ENCODE assay signal across 10 cellular contexts in genomic region chr17:20992416-20992815, GRCh38. TPM values are rescaled to one million over a fixed set of nuclear protein-coding genes. Genes with fewer than 3 reads are reported as not detected.
DNase-seq lines count a peak whose midpoint lies in the region; ATAC-seq, FAIRE-seq and TF ChIP-seq lines count a peak whose summit lies in the region.
"Had no signal": no experiment of that assay in that cellular context is flagged by ENCODE, and none has a peak within 500 bp of the region (broad histone marks: within the 10 kb centered on the region; RNA-seq: fewer than 3 reads in every experiment).

No MANE protein-coding gene starts in this region.

- no peaks in the 10 kb centered on the region for H4K20me1 ChIP-seq in mammary epithelial cell (ENCODE audit: insufficient read depth, low read length)

- no peaks in the 10 kb centered on the region for H3K79me1 ChIP-seq in mesendoderm (ENCODE audit: low read length)

- BruUV-seq in mammary epithelial cell (replicated peaks; lab: Mats Ljungman, UMichigan): no TSS peak

- FAIRE-seq in D721Med (lab: Jason Lieb, UNC) (no peak), small intestine (lab: Jason Lieb, UNC) (no peak)

- H3K27ac ChIP-seq in mammary epithelial cell (ENCODE audit: insufficient read depth, low read depth, low read length) (no peak overlapping the region), mesendoderm (ENCODE audit: low read depth, low read length) (no peak overlapping the region), tibial nerve (peak overlapping the region; percentile 49 to 81 (median 61)), small intestine (ENCODE audit: low read depth in 1 of 2, low read length in 1 of 2) (no peak overlapping the region)

- H3K4me2 ChIP-seq in mammary epithelial cell (ENCODE audit: insufficient read depth, low read depth, low read length): peak overlapping the region; percentile 12
- no peak overlapping the region for H3K4me2 ChIP-seq in mesendoderm (ENCODE audit: low read length)

- dilution Hi-C loops in mammary epithelial cell (cut with HindIII; ENCODE audit: low sequenced_read_pairs): no loop called here

- in situ Hi-C loops in mammary epithelial cell (cut with MboI; ENCODE audit: low sequenced_read_pairs in 2 of 2): no loop called here

- no peak overlapping the region for H4K8ac ChIP-seq in mesendoderm (ENCODE audit: low read depth, low read length)

- H2AK5ac ChIP-seq in mesendoderm (ENCODE audit: low read length): no peak overlapping the region

- H3K79me2 ChIP-seq in mammary epithelial cell (ENCODE audit: insufficient read depth, low read length) (no peaks in the 10 kb centered on the region), mesendoderm (ENCODE audit: control insufficient read depth, insufficient read depth, low read length) (no peaks in the 10 kb centered on the region)

- H3K4ac ChIP-seq in mesendoderm (ENCODE audit: low read depth, low read length): no peak overlapping the region

- H2BK120ac ChIP-seq in mesendoderm (ENCODE audit: low read depth, low read length): no peak overlapping the region

- CTCF ChIA-PET in mammary epithelial cell (lab: Charles Lee; ENCODE audit: low non-redundant PET): interaction anchor here (1.0 kb wide), 1 partner anchor 49 kb away, joined by 8 read pairs; no protein-coding TSS in a partner anchor

- TF ChIP-seq EP300 in tibial nerve (IDR thresholded peaks at IDR 0.05): no peak

- H4K5ac ChIP-seq in mesendoderm (ENCODE audit: low read length): no peak overlapping the region

- 62% methylated on average over 3 of the region's 12 CpGs for WGBS in mammary epithelial cell (ENCODE audit: low coverage, missing lambda C conversion rate)
- WGBS in mesendoderm (ENCODE audit: extremely low coverage, insufficient coverage, low lambda C conversion rate): no CpG with 5 or more reads among the region's 12 CpGs
- 75 to 76% methylated on average over 11 to 12 of the region's 12 CpGs for WGBS in tibial nerve, 2 donors
- WGBS in small intestine, 3 donors: 59 to 74% (median 74%) methylated on average over 11 to 12 of the region's 12 CpGs

- DNase-seq in cardiac septum (ENCODE audit: low spot score): peak; percentile 63
- no peak for DNase-seq in left ventricle myocardium superior
- no peak for DNase-seq in mammary epithelial cell
- DNase-seq in mesendoderm: no peak
- DNase-seq in tibial nerve (ENCODE audit: low spot score in 2 of 2): no peak
- no peak for DNase-seq in D721Med (ENCODE audit: insufficient read length, low spot score)
- DNase-seq in small intestine: no peak

- ATAC-seq in left ventricle myocardium superior: no peak
- ATAC-seq in GM21526 (IDR thresholded peaks at IDR 0.05; ENCODE audit: low FRiP score, unreplicated experiment): no peak

- H3K9me3 ChIP-seq in mammary epithelial cell (replicated peaks; ENCODE audit: insufficient read depth, low read length): no peaks in the 10 kb centered on the region
- no peaks in the 10 kb centered on the region for H3K9me3 ChIP-seq in tibial nerve
- H3K9me3 ChIP-seq in small intestine (ENCODE audit: control insufficient read depth, low read depth): no peaks in the 10 kb centered on the region
- H3K9me3 ChIP-seq: mucosa of descending colon, SJCRH30 had no signal

- peak overlapping the region; percentile 57 for H3K56ac ChIP-seq in mesendoderm (ENCODE audit: low read length)

- no peak for TF ChIP-seq POLR2A in tibial nerve (IDR thresholded peaks at IDR 0.05)

- no peak overlapping the region for H3K4me3 ChIP-seq in mammary epithelial cell (replicated peaks in 1 of 3; ENCODE audit: insufficient read depth in 1 of 3, low read depth in 2 of 3, low read length in 3 of 3)
- no peak overlapping the region for H3K4me3 ChIP-seq in mesendoderm (ENCODE audit: low read length)
- peak overlapping the region in 1 of 4 donors; percentile 30 for H3K4me3 ChIP-seq in tibial nerve
- H3K4me3 ChIP-seq in small intestine (ENCODE audit: low read depth in 1 of 2, low read length in 2 of 2): no peak overlapping the region
- H3K4me3 ChIP-seq: mucosa of descending colon had no signal

- H2AFZ ChIP-seq in mammary epithelial cell (ENCODE audit: low read depth, low read length): peak overlapping the region; percentile 13

- H3K27me3 ChIP-seq in mammary epithelial cell (ENCODE audit: insufficient read depth, low read length) (no peaks in the 10 kb centered on the region), mesendoderm (ENCODE audit: insufficient read depth, low read length, poor library complexity) (no peaks in the 10 kb centered on the region), tibial nerve (no peaks in the 10 kb centered on the region), small intestine (ENCODE audit: control insufficient read depth in 2 of 2, insufficient read depth in 2 of 2, low read length in 2 of 2) (no peaks in the 10 kb centered on the region)
- H3K27me3 ChIP-seq: SJCRH30 had no signal

- TF ChIP-seq CTCF in mammary epithelial cell (conservative IDR thresholded peaks at IDR 0.05 in 1 of 2, IDR thresholded peaks at IDR 0.05 in 1 of 2; ENCODE audit: extremely low read depth in 1 of 2, insufficient read depth in 1 of 2, low read depth in 1 of 2, low read length in 2 of 2): no peak
- TF ChIP-seq CTCF in tibial nerve (IDR thresholded peaks at IDR 0.05): no peak
- no peak for TF ChIP-seq CTCF in D721Med (IDR thresholded peaks at IDR 0.05; ENCODE audit: insufficient read depth, missing control alignments)

- no peak overlapping the region for H2BK15ac ChIP-seq in mesendoderm (replicated peaks; ENCODE audit: low read depth)

- H2BK5ac ChIP-seq in mesendoderm (ENCODE audit: low read length): no peak overlapping the region

- peak overlapping the region; percentile 34 for H3K18ac ChIP-seq in mesendoderm (ENCODE audit: low read length)

- H3K36me3 ChIP-seq in mammary epithelial cell (ENCODE audit: insufficient read depth, low read length): no peaks in the 10 kb centered on the region
- no peaks in the 10 kb centered on the region for H3K36me3 ChIP-seq in mesendoderm (ENCODE audit: control insufficient read depth, insufficient read depth, low read length)
- H3K36me3 ChIP-seq in tibial nerve: no peaks in the 10 kb centered on the region
- H3K36me3 ChIP-seq in small intestine (ENCODE audit: control insufficient read depth in 2 of 2, insufficient read depth in 2 of 2, low read length in 2 of 2): no peaks in the 10 kb centered on the region
- H3K36me3 ChIP-seq: SJCRH30 had no signal

- intact Hi-C loops in cardiac septum (cut with DNase I) (loop anchor here (5.0 to 10.0 kb wide), 2 partner anchors 85 to 188 kb away; no protein-coding TSS in a partner anchor), left ventricle myocardium superior (cut with micrococcal nuclease) (loop anchor here (5.0 kb wide), 1 partner anchor 190 kb away; no protein-coding TSS in a partner anchor), mammary epithelial cell (cut with micrococcal nuclease) (no loop called here)

- H3K23ac ChIP-seq in mesendoderm (ENCODE audit: low read length): no peak overlapping the region

- H3K4me1 ChIP-seq in mammary epithelial cell (ENCODE audit: insufficient read depth, low read length) (peaks cover 8% of the 10 kb centered on the region), mesendoderm (ENCODE audit: control insufficient read depth, low read depth, low read length) (no peaks in the 10 kb centered on the region), tibial nerve (peaks cover 0 to 21% (median 3%) of the 10 kb centered on the region in 4 donors), small intestine (ENCODE audit: control insufficient read depth in 2 of 2, insufficient read depth in 1 of 2, low read depth in 1 of 2, low read length in 1 of 2) (no peaks in the 10 kb centered on the region)

- H3K9ac ChIP-seq in mammary epithelial cell (ENCODE audit: insufficient read depth, low read length) (no peak overlapping the region), mesendoderm (ENCODE audit: low read length) (no peak overlapping the region)

RNA-seq across cellular contexts. Expression of gene USP22, which starts 50.4 kb away (rescaled TPM):
- total RNA-seq in cardiac septum (200 TPM), left ventricle myocardium superior (144 TPM), mammary epithelial cell (100 to 1,000 TPM; 187 to 318 TPM), tibial nerve (100 to 1,000 TPM; 109 to 169 (median 133) TPM)
- polyA plus RNA-seq in mammary epithelial cell (175 TPM), small intestine (10 to 100 TPM; 25.5 to 67.2 (median 29.5) TPM)
- polyA minus RNA-seq in mammary epithelial cell: 423 TPM
- polyA plus RNA-seq in mesendoderm (2013, experiment 1 of 2): 221 TPM
- polyA plus RNA-seq in mesendoderm (2013, experiment 2 of 2): 204 TPM

Comparison
In these comparisons a context has a peak if more than half of its experiments do, and no peak if none do; other contexts are left out.
1. H3K27ac ChIP-seq: peak in tibial nerve (4 of 4); none in mammary epithelial cell (single experiment), mesendoderm (single experiment) and small intestine (0 of 2).